2 cellular contexts compared by ENCODE assay signal in the genomic region with DNA sequence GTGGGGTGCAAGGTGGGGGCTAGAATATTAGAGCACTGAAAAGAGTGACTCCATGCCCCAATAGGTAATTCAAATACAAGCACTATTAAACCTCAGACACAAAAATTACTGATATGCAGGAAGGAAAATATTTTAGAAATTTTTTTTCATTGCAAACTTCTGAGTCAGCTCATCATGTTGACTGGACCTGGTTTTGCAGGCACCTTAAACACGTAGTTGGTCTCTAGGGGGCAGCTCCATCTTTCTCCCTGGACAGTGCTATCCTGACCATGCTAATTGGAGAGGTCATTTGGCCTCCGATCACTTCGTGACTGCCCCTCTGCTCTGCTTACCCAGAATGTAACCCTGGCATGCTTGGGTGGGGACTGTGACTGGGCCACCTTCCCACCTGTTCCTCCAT.
TF ChIP-seq lines count a peak whose summit lies in the region.

No MANE protein-coding gene starts in this region.

TF ChIP-seq in GM23338, 12 proteins besides CTCF, POLR2A, EP300 and RAD21 (continued from another document):
- TF ChIP-seq, protein P1, sequence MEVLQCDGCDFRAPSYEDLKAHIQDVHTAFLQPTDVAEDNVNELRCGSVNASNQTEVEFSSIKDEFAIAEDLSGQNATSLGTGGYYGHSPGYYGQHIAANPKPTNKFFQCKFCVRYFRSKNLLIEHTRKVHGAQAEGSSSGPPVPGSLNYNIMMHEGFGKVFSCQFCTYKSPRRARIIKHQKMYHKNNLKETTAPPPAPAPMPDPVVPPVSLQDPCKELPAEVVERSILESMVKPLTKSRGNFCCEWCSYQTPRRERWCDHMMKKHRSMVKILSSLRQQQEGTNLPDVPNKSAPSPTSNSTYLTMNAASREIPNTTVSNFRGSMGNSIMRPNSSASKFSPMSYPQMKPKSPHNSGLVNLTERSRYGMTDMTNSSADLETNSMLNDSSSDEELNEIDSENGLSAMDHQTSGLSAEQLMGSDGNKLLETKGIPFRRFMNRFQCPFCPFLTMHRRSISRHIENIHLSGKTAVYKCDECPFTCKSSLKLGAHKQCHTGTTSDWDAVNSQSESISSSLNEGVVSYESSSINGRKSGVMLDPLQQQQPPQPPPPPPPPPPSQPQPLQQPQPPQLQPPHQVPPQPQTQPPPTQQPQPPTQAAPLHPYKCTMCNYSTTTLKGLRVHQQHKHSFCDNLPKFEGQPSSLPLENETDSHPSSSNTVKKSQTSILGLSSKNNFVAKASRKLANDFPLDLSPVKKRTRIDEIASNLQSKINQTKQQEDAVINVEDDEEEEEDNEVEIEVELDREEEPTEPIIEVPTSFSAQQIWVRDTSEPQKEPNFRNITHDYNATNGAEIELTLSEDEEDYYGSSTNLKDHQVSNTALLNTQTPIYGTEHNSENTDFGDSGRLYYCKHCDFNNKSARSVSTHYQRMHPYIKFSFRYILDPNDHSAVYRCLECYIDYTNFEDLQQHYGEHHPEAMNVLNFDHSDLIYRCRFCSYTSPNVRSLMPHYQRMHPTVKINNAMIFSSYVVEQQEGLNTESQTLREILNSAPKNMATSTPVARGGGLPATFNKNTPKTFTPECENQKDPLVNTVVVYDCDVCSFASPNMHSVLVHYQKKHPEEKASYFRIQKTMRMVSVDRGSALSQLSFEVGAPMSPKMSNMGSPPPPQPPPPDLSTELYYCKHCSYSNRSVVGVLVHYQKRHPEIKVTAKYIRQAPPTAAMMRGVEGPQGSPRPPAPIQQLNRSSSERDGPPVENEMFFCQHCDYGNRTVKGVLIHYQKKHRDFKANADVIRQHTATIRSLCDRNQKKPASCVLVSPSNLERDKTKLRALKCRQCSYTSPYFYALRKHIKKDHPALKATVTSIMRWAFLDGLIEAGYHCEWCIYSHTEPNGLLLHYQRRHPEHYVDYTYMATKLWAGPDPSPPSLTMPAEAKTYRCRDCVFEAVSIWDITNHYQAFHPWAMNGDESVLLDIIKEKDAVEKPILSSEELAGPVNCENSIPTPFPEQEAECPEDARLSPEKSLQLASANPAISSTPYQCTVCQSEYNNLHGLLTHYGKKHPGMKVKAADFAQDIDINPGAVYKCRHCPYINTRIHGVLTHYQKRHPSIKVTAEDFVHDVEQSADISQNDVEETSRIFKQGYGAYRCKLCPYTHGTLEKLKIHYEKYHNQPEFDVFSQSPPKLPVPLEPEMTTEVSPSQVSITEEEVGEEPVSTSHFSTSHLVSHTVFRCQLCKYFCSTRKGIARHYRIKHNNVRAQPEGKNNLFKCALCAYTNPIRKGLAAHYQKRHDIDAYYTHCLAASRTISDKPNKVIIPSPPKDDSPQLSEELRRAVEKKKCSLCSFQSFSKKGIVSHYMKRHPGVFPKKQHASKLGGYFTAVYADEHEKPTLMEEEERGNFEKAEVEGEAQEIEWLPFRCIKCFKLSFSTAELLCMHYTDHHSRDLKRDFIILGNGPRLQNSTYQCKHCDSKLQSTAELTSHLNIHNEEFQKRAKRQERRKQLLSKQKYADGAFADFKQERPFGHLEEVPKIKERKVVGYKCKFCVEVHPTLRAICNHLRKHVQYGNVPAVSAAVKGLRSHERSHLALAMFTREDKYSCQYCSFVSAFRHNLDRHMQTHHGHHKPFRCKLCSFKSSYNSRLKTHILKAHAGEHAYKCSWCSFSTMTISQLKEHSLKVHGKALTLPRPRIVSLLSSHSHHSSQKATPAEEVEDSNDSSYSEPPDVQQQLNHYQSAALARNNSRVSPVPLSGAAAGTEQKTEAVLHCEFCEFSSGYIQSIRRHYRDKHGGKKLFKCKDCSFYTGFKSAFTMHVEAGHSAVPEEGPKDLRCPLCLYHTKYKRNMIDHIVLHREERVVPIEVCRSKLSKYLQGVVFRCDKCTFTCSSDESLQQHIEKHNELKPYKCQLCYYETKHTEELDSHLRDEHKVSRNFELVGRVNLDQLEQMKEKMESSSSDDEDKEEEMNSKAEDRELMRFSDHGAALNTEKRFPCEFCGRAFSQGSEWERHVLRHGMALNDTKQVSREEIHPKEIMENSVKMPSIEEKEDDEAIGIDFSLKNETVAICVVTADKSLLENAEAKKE (CRISPR knock-in tag; IDR thresholded peaks at IDR 0.05): no peak
- TF ChIP-seq JUNB (IDR thresholded peaks at IDR 0.05; ENCODE audit: unreplicated experiment): no peak
- no peak for TF ChIP-seq ZNF114 (CRISPR knock-in tag; IDR thresholded peaks at IDR 0.05)
- TF ChIP-seq CREB1 (CRISPR knock-in tag; IDR thresholded peaks at IDR 0.05; ENCODE audit: low read depth): no peak
- TF ChIP-seq, protein P2, sequence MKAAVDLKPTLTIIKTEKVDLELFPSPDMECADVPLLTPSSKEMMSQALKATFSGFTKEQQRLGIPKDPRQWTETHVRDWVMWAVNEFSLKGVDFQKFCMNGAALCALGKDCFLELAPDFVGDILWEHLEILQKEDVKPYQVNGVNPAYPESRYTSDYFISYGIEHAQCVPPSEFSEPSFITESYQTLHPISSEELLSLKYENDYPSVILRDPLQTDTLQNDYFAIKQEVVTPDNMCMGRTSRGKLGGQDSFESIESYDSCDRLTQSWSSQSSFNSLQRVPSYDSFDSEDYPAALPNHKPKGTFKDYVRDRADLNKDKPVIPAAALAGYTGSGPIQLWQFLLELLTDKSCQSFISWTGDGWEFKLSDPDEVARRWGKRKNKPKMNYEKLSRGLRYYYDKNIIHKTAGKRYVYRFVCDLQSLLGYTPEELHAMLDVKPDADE (IDR thresholded peaks at IDR 0.05): no peak
- TF ChIP-seq NANOG (IDR thresholded peaks at IDR 0.05; ENCODE audit: borderline replicate concordance): no peak
- TF ChIP-seq, protein P3, sequence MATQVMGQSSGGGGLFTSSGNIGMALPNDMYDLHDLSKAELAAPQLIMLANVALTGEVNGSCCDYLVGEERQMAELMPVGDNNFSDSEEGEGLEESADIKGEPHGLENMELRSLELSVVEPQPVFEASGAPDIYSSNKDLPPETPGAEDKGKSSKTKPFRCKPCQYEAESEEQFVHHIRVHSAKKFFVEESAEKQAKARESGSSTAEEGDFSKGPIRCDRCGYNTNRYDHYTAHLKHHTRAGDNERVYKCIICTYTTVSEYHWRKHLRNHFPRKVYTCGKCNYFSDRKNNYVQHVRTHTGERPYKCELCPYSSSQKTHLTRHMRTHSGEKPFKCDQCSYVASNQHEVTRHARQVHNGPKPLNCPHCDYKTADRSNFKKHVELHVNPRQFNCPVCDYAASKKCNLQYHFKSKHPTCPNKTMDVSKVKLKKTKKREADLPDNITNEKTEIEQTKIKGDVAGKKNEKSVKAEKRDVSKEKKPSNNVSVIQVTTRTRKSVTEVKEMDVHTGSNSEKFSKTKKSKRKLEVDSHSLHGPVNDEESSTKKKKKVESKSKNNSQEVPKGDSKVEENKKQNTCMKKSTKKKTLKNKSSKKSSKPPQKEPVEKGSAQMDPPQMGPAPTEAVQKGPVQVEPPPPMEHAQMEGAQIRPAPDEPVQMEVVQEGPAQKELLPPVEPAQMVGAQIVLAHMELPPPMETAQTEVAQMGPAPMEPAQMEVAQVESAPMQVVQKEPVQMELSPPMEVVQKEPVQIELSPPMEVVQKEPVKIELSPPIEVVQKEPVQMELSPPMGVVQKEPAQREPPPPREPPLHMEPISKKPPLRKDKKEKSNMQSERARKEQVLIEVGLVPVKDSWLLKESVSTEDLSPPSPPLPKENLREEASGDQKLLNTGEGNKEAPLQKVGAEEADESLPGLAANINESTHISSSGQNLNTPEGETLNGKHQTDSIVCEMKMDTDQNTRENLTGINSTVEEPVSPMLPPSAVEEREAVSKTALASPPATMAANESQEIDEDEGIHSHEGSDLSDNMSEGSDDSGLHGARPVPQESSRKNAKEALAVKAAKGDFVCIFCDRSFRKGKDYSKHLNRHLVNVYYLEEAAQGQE (IDR thresholded peaks at IDR 0.05; ENCODE audit: unreplicated experiment): no peak
- no peak for TF ChIP-seq POLR2AphosphoS5 (IDR thresholded peaks at IDR 0.05; ENCODE audit: low read depth)
- no peak for TF ChIP-seq EZH2 (IDR thresholded peaks at IDR 0.05; ENCODE audit: low read depth, unreplicated experiment)
- no peak for TF ChIP-seq ZNF331 (CRISPR knock-in tag; IDR thresholded peaks at IDR 0.05; ENCODE audit: low read depth)

TF ChIP-seq in K562, 482 proteins besides CTCF, POLR2A, EP300 and RAD21 (continued from another document):
- TF ChIP-seq, protein P4, sequence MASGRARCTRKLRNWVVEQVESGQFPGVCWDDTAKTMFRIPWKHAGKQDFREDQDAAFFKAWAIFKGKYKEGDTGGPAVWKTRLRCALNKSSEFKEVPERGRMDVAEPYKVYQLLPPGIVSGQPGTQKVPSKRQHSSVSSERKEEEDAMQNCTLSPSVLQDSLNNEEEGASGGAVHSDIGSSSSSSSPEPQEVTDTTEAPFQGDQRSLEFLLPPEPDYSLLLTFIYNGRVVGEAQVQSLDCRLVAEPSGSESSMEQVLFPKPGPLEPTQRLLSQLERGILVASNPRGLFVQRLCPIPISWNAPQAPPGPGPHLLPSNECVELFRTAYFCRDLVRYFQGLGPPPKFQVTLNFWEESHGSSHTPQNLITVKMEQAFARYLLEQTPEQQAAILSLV (tag; IDR thresholded peaks at IDR 0.05): no peak
- TF ChIP-seq ZNF24 (IDR thresholded peaks at IDR 0.05): no peak
